Comparison of ENCODE assay signal across 9 cellular contexts in genomic region chr15:79977431-79977940, GRCh38. TPM values are rescaled to one million over a fixed set of nuclear protein-coding genes. Genes with fewer than 3 reads are reported as not detected.
DNase-seq lines count a peak whose midpoint lies in the region; ATAC-seq and TF ChIP-seq lines count a peak whose summit lies in the region.
"Had no signal": no experiment of that assay in that cellular context is flagged by ENCODE, and none has a peak within 500 bp of the region (broad histone marks: within the 10 kb centered on the region; RNA-seq: fewer than 3 reads in every experiment).

No MANE protein-coding gene starts in this region.

- intact Hi-C loops in PC-3 (cut with micrococcal nuclease): no loop called here

- H3K9me3 ChIP-seq in PC-3 (ENCODE audit: low read length): no peaks in the 10 kb centered on the region
- H3K9me3 ChIP-seq: ovary had no signal

- DNase-seq in SIG-M5 treated with dmso at 0.1 percent for 504 hours (lab: John Stamatoyannopoulos, UW; ENCODE audit: unreplicated experiment) (peak; percentile 94), omental fat pad (ENCODE audit: low spot score) (no peak), NCI-H82 treated with DMSO at 0.1 percent for 48 hours (lab: John Stamatoyannopoulos, UW; ENCODE audit: unreplicated experiment) (no peak), PC-3 (no peak), HFFc6 (no peak), middle frontal gyrus (ENCODE audit: extremely low spot score, low spot score) (no peak)
- DNase-seq: ovary had no signal

- no peaks in the 10 kb centered on the region for H3K9me2 ChIP-seq in PC-3 (replicated peaks; ENCODE audit: low read length)

- CTCF ChIA-PET in PC-3 (lab: Charles Lee): no interaction called here

- ATAC-seq in GM19025 (IDR thresholded peaks at IDR 0.05; ENCODE audit: low read depth, unreplicated experiment): peak; percentile 33
- ATAC-seq in HG02884 (IDR thresholded peaks at IDR 0.05; ENCODE audit: unreplicated experiment): peak; percentile 35
- peak; percentile 14 for ATAC-seq in omental fat pad (ENCODE audit: low FRiP score)
- no peak for ATAC-seq in PC-3

- H3K27me3 ChIP-seq in PC-3 (ENCODE audit: low read length): no peaks in the 10 kb centered on the region
- H3K27me3 ChIP-seq: ovary had no signal

- H3K36me3 Mint-ChIP-seq in HFFc6 (ENCODE audit: low read depth): no peaks in the 10 kb centered on the region

- no peaks in the 10 kb centered on the region for H3K9me3 Mint-ChIP-seq in HFFc6

- H3K4me1 ChIP-seq in PC-3 (ENCODE audit: insufficient read depth, low read length): no peaks in the 10 kb centered on the region

- H3K4me3 ChIP-seq in PC-3 (ENCODE audit: low read length): no peak overlapping the region
- H3K4me3 ChIP-seq: ovary had no signal

- H3K79me2 ChIP-seq in PC-3 (ENCODE audit: low read length): no peaks in the 10 kb centered on the region

- no peaks in the 10 kb centered on the region for H3K36me3 ChIP-seq in PC-3 (ENCODE audit: low read depth, low read length)
- H3K36me3 ChIP-seq: ovary had no signal

- POLR2A ChIA-PET in PC-3 (lab: Charles Lee; ENCODE audit: unreplicated experiment): no interaction called here

- H3K27ac ChIP-seq in PC-3 (ENCODE audit: low read length): no peak overlapping the region
- H3K27ac ChIP-seq: ovary had no signal

- H2AFZ ChIP-seq in PC-3 (ENCODE audit: low read length): no peak overlapping the region

- no peak overlapping the region for H3K27ac Mint-ChIP-seq in HFFc6

- H3K9ac ChIP-seq in PC-3 (ENCODE audit: low read length): no peak overlapping the region

- H3F3A ChIP-seq in PC-3 (ENCODE audit: low read length, unreplicated experiment): no peaks in the 10 kb centered on the region

- H3K27me3 Mint-ChIP-seq in HFFc6 (ENCODE audit: insufficient read depth): no peaks in the 10 kb centered on the region

- BruUV-seq in PC-3 (replicated peaks; lab: Mats Ljungman, UMichigan): no TSS peak

- no peak overlapping the region for H3K4me3 Mint-ChIP-seq in HFFc6

- no peaks in the 10 kb centered on the region for H4K20me1 ChIP-seq in PC-3 (ENCODE audit: low read length)

- H3K4me1 Mint-ChIP-seq in HFFc6 (ENCODE audit: low read depth): peaks cover 27% of the 10 kb centered on the region

- TF ChIP-seq CTCF in omental fat pad (IDR thresholded peaks at IDR 0.05): no peak
- no peak for TF ChIP-seq CTCF in PC-3 (conservative IDR thresholded peaks at IDR 0.05; ENCODE audit: low read depth, low read length)
- no peak for TF ChIP-seq CTCF in HFFc6 (IDR thresholded peaks at IDR 0.05)

- H3K4me2 ChIP-seq in PC-3 (ENCODE audit: low read length): no peak overlapping the region

RNA-seq across cellular contexts. Expression of gene BCL2A1, which starts 6.5 kb away (rescaled TPM):
- 10 to 100 TPM in 3 of 4 donors, 1 to 10 TPM in 1; 1.8 to 20.4 (median 16.1) TPM for total RNA-seq in omental fat pad
- total RNA-seq in PC-3 (2014; rRNA removed): 16.9 and 21.1 TPM in 2 replicates
- total RNA-seq in HFFc6 (2021; fragmentation: NEBNext Ultra II Directional; extraction: Animal tissue kit (Norgen Biotek cat#: 25700)): under 1 TPM in 2 of 6 experiments, not detected in 4; 0.27 to 0.46 TPM
